Comparison of ENCODE assay signal across 27 cellular contexts in genomic region chr2:233996436-233996835, GRCh38. TPM values are rescaled to one million over a fixed set of nuclear protein-coding genes. Genes with fewer than 3 reads are reported as not detected.
"Had no signal": no experiment of that assay in that cellular context is flagged by ENCODE, and none has a peak within 500 bp of the region (broad histone marks: within the 10 kb centered on the region; RNA-seq: fewer than 3 reads in every experiment).

No MANE protein-coding gene starts in this region.

- H3K4me3 Mint-ChIP-seq: neural crest cell; stimulated activated naive B cell treated with anti-CD40 and anti-IgM and Interleukin-4, amounts not matched to agents 10 μg/mL and 1 μg/mL and 100 μg/mL, for 72 hours had no signal

- H3K36me3 Mint-ChIP-seq: stimulated activated naive B cell treated with anti-CD40 and anti-IgM and Interleukin-4, amounts not matched to agents 10 μg/mL and 1 μg/mL and 100 μg/mL, for 72 hours had no signal

- H3K4me3 ChIP-seq: adrenal gland, cardiac muscle cell, esophagus muscularis mucosa, gastrocnemius medialis, heart left ventricle, left lung, spleen, upper lobe of right lung had no signal

- FAIRE-seq: endothelial cell of umbilical vein had no signal

- H3K9me3 Mint-ChIP-seq: stimulated activated naive B cell treated with anti-CD40 and anti-IgM and Interleukin-4, amounts not matched to agents 10 μg/mL and 1 μg/mL and 100 μg/mL, for 72 hours had no signal

- H3K9me3 ChIP-seq: adrenal gland, esophagus muscularis mucosa, gastrocnemius medialis, left lung, spleen, upper lobe of right lung had no signal

- H3K27ac Mint-ChIP-seq: stimulated activated naive B cell treated with anti-CD40 and anti-IgM and Interleukin-4, amounts not matched to agents 10 μg/mL and 1 μg/mL and 100 μg/mL, for 72 hours had no signal

- H3K27ac ChIP-seq: adrenal gland, cardiac muscle cell, esophagus muscularis mucosa, gastrocnemius medialis, heart left ventricle, left lung, spleen, upper lobe of right lung had no signal

- H3K4me1 ChIP-seq: adrenal gland, esophagus muscularis mucosa, gastrocnemius medialis, heart left ventricle, left lung, upper lobe of right lung had no signal

- ATAC-seq: gastrocnemius medialis, heart left ventricle, left lung, upper lobe of right lung had no signal

- DNase-seq: activated CD4-positive, alpha-beta T cell treated with anti-CD3 and anti-CD28 coated beads for 48 hours; activated CD4-positive, CD25-positive, alpha-beta regulatory T cell; activated CD8-positive, alpha-beta memory T cell treated with anti-CD3 and anti-CD28 coated beads for 24 hours; activated effector memory CD4-positive, alpha-beta T cell treated with anti-CD3 and anti-CD28 coated beads, Interleukin-2, amount 50 U/mL, for 16 hours; activated naive CD4-positive, alpha-beta T cell treated with anti-CD3 and anti-CD28 coated beads, Interleukin-2, amount 50 U/mL, for 16 hours; activated T-cell treated with anti-CD3 and anti-CD28 coated beads, Interleukin-2, amount 50 U/mL, for 48 hours; adrenal gland; dermis blood vessel endothelial cell; effector memory CD4-positive, alpha-beta T cell; gastrocnemius medialis; heart left ventricle; left lung; retina; spleen; stimulated activated naive B cell treated with anti-CD40 and anti-IgM and Interleukin-4, amounts not matched to agents 10 μg/mL and 1 μg/mL and 100 μg/mL, for 72 hours; T1000; upper lobe of right lung had no signal

- H3K4me1 Mint-ChIP-seq: neural crest cell had no signal

- H3K27me3 ChIP-seq: cardiac muscle cell, gastrocnemius medialis, upper lobe of right lung had no signal

- H3K36me3 ChIP-seq: adrenal gland, cardiac muscle cell, esophagus muscularis mucosa, gastrocnemius medialis, heart left ventricle, left lung, spleen, upper lobe of right lung had no signal

RNA-seq across cellular contexts. Expression of gene SPP2, which starts 54.1 kb away (rescaled TPM):
- total RNA-seq: adrenal gland, cardiac muscle cell, chondrocyte, dermis blood vessel endothelial cell, endothelial cell of umbilical vein, esophagus muscularis mucosa, heart left ventricle, kidney epithelial cell, left lung, lung microvascular endothelial cell, myocyte, neural crest cell, omental fat pad, posterior vena cava, spleen, upper lobe of right lung had no signal
